Comparison of ENCODE assay signal across 23 cellular contexts in the genomic region with DNA sequence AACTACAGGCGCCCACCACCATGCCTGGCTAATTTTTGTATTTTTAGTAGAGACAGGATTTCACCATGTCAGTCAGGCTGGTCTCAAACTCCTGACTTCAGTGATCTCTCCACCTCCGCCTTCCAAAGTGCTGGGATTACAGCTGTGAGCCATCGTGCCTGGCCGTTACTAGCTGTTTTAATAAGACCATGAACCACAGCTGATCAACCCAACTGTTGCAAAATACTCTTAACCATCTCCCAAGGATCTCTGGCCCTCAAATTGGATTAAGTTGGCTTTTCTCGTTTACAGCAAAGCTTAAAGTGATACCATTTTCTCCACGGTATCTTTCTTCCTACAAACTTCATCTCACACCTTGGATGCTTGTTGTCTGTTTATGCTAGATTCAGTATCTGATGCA. TPM values are rescaled to one million over a fixed set of nuclear protein-coding genes. Genes with fewer than 3 reads are reported as not detected.
DNase-seq lines count a peak whose midpoint lies in the region; ATAC-seq and TF ChIP-seq lines count a peak whose summit lies in the region.
"Had no signal": no experiment of that assay in that cellular context is flagged by ENCODE, and none has a peak within 500 bp of the region (broad histone marks: within the 10 kb centered on the region; RNA-seq: fewer than 3 reads in every experiment).

No MANE protein-coding gene starts in this region.

- intact Hi-C loops in activated CD4-positive, alpha-beta T cell treated with anti-CD3 and anti-CD28 coated beads, Interleukin-2, amount 10 ng/mL, durations not matched to agents 24 days and 14 days (cut with micrococcal nuclease), result no loop called here
- intact Hi-C loops in Calu3 (cut with micrococcal nuclease; ENCODE audit: unreplicated experiment), result no loop called here

- no peaks in the 10 kb centered on the region for H3K27me3 Mint-ChIP-seq in activated CD4-positive, alpha-beta T cell treated with anti-CD3 and anti-CD28 coated beads, Interleukin-2, amount 10 ng/mL, durations not matched to agents 24 days and 14 days
- H3K27me3 Mint-ChIP-seq in memory B cell (no peaks in the 10 kb centered on the region), Calu3 (ENCODE audit: unreplicated experiment) (no peaks in the 10 kb centered on the region)
- no peaks in the 10 kb centered on the region for H3K27me3 Mint-ChIP-seq in stimulated activated memory B cell treated with anti-CD40 and anti-IgM and Interleukin-4, amounts not matched to agents 10 μg/mL and 1 μg/mL and 100 μg/mL, for 72 hours

- peaks cover 9% of the 10 kb centered on the region for H3K4me1 Mint-ChIP-seq in activated CD4-positive, alpha-beta T cell treated with anti-CD3 and anti-CD28 coated beads, Interleukin-2, amount 10 ng/mL, durations not matched to agents 24 days and 14 days
- H3K4me1 Mint-ChIP-seq in memory B cell, result peaks cover 21% of the 10 kb centered on the region
- peaks cover 36% of the 10 kb centered on the region for H3K4me1 Mint-ChIP-seq in stimulated activated memory B cell treated with anti-CD40 and anti-IgM and Interleukin-4, amounts not matched to agents 10 μg/mL and 1 μg/mL and 100 μg/mL, for 72 hours
- H3K4me1 Mint-ChIP-seq in Calu3 (ENCODE audit: low read depth, unreplicated experiment), result peaks cover 9% of the 10 kb centered on the region

- H3K9me3 Mint-ChIP-seq in activated CD4-positive, alpha-beta T cell treated with anti-CD3 and anti-CD28 coated beads, Interleukin-2, amount 10 ng/mL, durations not matched to agents 24 days and 14 days, result no peaks in the 10 kb centered on the region
- H3K9me3 Mint-ChIP-seq in memory B cell, result no peaks in the 10 kb centered on the region
- peaks cover 4% of the 10 kb centered on the region for H3K9me3 Mint-ChIP-seq in stimulated activated memory B cell treated with anti-CD40 and anti-IgM and Interleukin-4, amounts not matched to agents 10 μg/mL and 1 μg/mL and 100 μg/mL, for 72 hours
- H3K9me3 Mint-ChIP-seq in Calu3 (ENCODE audit: low read depth, unreplicated experiment), result no peaks in the 10 kb centered on the region
- H3K9me3 Mint-ChIP-seq: CD4-positive, CD25-positive, alpha-beta regulatory T cell; GM23338 had no signal

- BruUV-seq in Calu3 (replicated peaks; lab: Mats Ljungman, UMichigan), result no TSS peak

- H3K4me3 Mint-ChIP-seq in activated CD4-positive, alpha-beta T cell treated with anti-CD3 and anti-CD28 coated beads, Interleukin-2, amount 10 ng/mL, durations not matched to agents 24 days and 14 days, result no peak overlapping the region
- no peak overlapping the region for H3K4me3 Mint-ChIP-seq in memory B cell
- H3K4me3 Mint-ChIP-seq in stimulated activated memory B cell treated with anti-CD40 and anti-IgM and Interleukin-4, amounts not matched to agents 10 μg/mL and 1 μg/mL and 100 μg/mL, for 72 hours, result no peak overlapping the region
- H3K4me3 Mint-ChIP-seq in Calu3 (ENCODE audit: low read depth, unreplicated experiment), result no peak overlapping the region
- H3K4me3 Mint-ChIP-seq: GM23338 had no signal

- no peak for TF ChIP-seq CTCF in Calu3 (IDR thresholded peaks at IDR 0.05; ENCODE audit: unreplicated experiment)

- no peak for ATAC-seq in memory B cell (ENCODE audit: low read depth)
- no peak for ATAC-seq in stimulated activated memory B cell treated with anti-CD40 and anti-IgM and Interleukin-4, amounts not matched to agents 10 μg/mL and 1 μg/mL and 100 μg/mL, for 72 hours
- ATAC-seq in GM18519 (IDR thresholded peaks at IDR 0.05; ENCODE audit: low FRiP score, unreplicated experiment), result no peak
- no peak for ATAC-seq in GM18861 (IDR thresholded peaks at IDR 0.05; ENCODE audit: unreplicated experiment)
- ATAC-seq: GM23338, K562, PC-3 had no signal

- CTCF ChIA-PET in Calu3 (lab: Charles Lee), result interaction anchor here (1.0 kb wide), 1 partner anchor 15 kb away, joined by 3 read pairs; no protein-coding TSS in a partner anchor

- DNase-seq in activated CD4-positive, alpha-beta T cell treated with anti-CD3 and anti-CD28 coated beads, Interleukin-2, amount 10 ng/mL, durations not matched to agents 24 days and 14 days, result peak; percentile 47
- no peak for DNase-seq in activated CD4-positive, alpha-beta T cell treated with anti-CD3 and anti-CD28 coated beads for 4 hours
- DNase-seq in memory B cell (ENCODE audit: low spot score in 2 of 2) (no peak), Calu3 (no peak)
- no peak for DNase-seq in activated CD4-positive, CD25-positive, alpha-beta regulatory T cell treated with anti-CD3 and anti-CD28 coated beads, Interleukin-2, amount 50 U/mL, for 72 hours
- DNase-seq: 8988T; CD4-positive, CD25-positive, alpha-beta regulatory T cell; COR-L47; DMS153; GDM1; HCEC 1CT; NCI-H1417; NCI-H187; NCI-H2107; NCI-H510A; NCI-H774; PC-3; SIG-M5 had no signal

- H3K27ac Mint-ChIP-seq in activated CD4-positive, alpha-beta T cell treated with anti-CD3 and anti-CD28 coated beads, Interleukin-2, amount 10 ng/mL, durations not matched to agents 24 days and 14 days, result no peak overlapping the region
- peak overlapping the region; percentile 100 for H3K27ac Mint-ChIP-seq in memory B cell
- peak overlapping the region; percentile 82 for H3K27ac Mint-ChIP-seq in stimulated activated memory B cell treated with anti-CD40 and anti-IgM and Interleukin-4, amounts not matched to agents 10 μg/mL and 1 μg/mL and 100 μg/mL, for 72 hours
- H3K27ac Mint-ChIP-seq in Calu3 (ENCODE audit: unreplicated experiment), result no peak overlapping the region
- H3K27ac Mint-ChIP-seq: CD4-positive, CD25-positive, alpha-beta regulatory T cell; GM23338 had no signal

- no peaks in the 10 kb centered on the region for H3K36me3 Mint-ChIP-seq in activated CD4-positive, alpha-beta T cell treated with anti-CD3 and anti-CD28 coated beads, Interleukin-2, amount 10 ng/mL, durations not matched to agents 24 days and 14 days (ENCODE audit: low read depth)
- no peaks in the 10 kb centered on the region for H3K36me3 Mint-ChIP-seq in memory B cell
- H3K36me3 Mint-ChIP-seq in stimulated activated memory B cell treated with anti-CD40 and anti-IgM and Interleukin-4, amounts not matched to agents 10 μg/mL and 1 μg/mL and 100 μg/mL, for 72 hours, result no peaks in the 10 kb centered on the region
- peaks cover 28% of the 10 kb centered on the region for H3K36me3 Mint-ChIP-seq in Calu3 (ENCODE audit: insufficient read depth, unreplicated experiment)
- H3K36me3 Mint-ChIP-seq: CD4-positive, CD25-positive, alpha-beta regulatory T cell had no signal

RNA-seq across cellular contexts. Expression of a gene that starts 18.3 kb away (rescaled TPM):
- total RNA-seq in activated CD4-positive, alpha-beta T cell treated with anti-CD3 and anti-CD28 coated beads, Interleukin-2, amount 10 ng/mL, durations not matched to agents 24 days and 14 days, result 19.9 and 24.2 TPM in 2 replicates
- total RNA-seq in Calu3 (2022), result 51.2 and 56.6 TPM in 2 replicates

RNA-seq across cellular contexts. Expression of a gene that starts 53.7 kb away (rescaled TPM):
- 0.09 TPM in 1 of 2 replicates, not detected in the other for total RNA-seq in activated CD4-positive, alpha-beta T cell treated with anti-CD3 and anti-CD28 coated beads, Interleukin-2, amount 10 ng/mL, durations not matched to agents 24 days and 14 days
- 0.26 and 1.1 TPM in 2 replicates for total RNA-seq in Calu3 (2022)
- total RNA-seq: CD4-positive, CD25-positive, alpha-beta regulatory T cell; GM23338 had no signal

Comparison
In these comparisons a context has a peak if more than half of its experiments do, and no peak if none do; other contexts are left out.
1. H3K27ac Mint-ChIP-seq: peak in memory B cell (single experiment) and stimulated activated memory B cell treated with anti-CD40 and anti-IgM and Interleukin-4, amounts not matched to agents 10 μg/mL and 1 μg/mL and 100 μg/mL, for 72 hours (single experiment); none in activated CD4-positive, alpha-beta T cell treated with anti-CD3 and anti-CD28 coated beads, Interleukin-2, amount 10 ng/mL, durations not matched to agents 24 days and 14 days (single experiment) and Calu3 (single experiment).